ENCODE assay signal across 12 cellular contexts in genomic region chr6:154814063-154814462, GRCh38.
DNase-seq lines count a peak whose midpoint lies in the region; ATAC-seq and TF ChIP-seq lines count a peak whose summit lies in the region.
"Had no signal": no experiment of that assay in that cellular context is flagged by ENCODE, and none has a peak within 500 bp of the region (broad histone marks: within the 10 kb centered on the region; RNA-seq: fewer than 3 reads in every experiment).

No MANE protein-coding gene starts in this region.

- H3K27ac Mint-ChIP-seq in stimulated activated memory B cell treated with anti-CD40 and anti-IgM and Interleukin-4, amounts not matched to agents 10 μg/mL and 1 μg/mL and 100 μg/mL, for 72 hours: peak overlapping the region; percentile 65
- H3K27ac Mint-ChIP-seq: activated naive CD4-positive, alpha-beta T cell treated with anti-CD3 and anti-CD28 coated beads, Interleukin-2, amount 10 ng/mL, durations not matched to agents 7 days and 5 days had no signal

- DNase-seq in GM20000 (ENCODE audit: low spot score) (no peak), ACHN (no peak), kidney glomerular epithelial cell (lab: John Stamatoyannopoulos, UW) (no peak)
- DNase-seq: activated naive CD4-positive, alpha-beta T cell treated with anti-CD3 and anti-CD28 coated beads, Interleukin-2, amount 10 ng/mL, durations not matched to agents 7 days and 5 days; heart left ventricle; KG1; NCI-H2227 treated with DMSO at 0.1 percent for 48 hours; uterus had no signal

- H3K4me3 Mint-ChIP-seq in stimulated activated memory B cell treated with anti-CD40 and anti-IgM and Interleukin-4, amounts not matched to agents 10 μg/mL and 1 μg/mL and 100 μg/mL, for 72 hours: peak overlapping the region; percentile 48
- H3K4me3 Mint-ChIP-seq: activated naive CD4-positive, alpha-beta T cell treated with anti-CD3 and anti-CD28 coated beads, Interleukin-2, amount 10 ng/mL, durations not matched to agents 7 days and 5 days had no signal

- peaks cover 76% of the 10 kb centered on the region for H3K36me3 Mint-ChIP-seq in stimulated activated memory B cell treated with anti-CD40 and anti-IgM and Interleukin-4, amounts not matched to agents 10 μg/mL and 1 μg/mL and 100 μg/mL, for 72 hours

- peaks cover 5% of the 10 kb centered on the region for H3K9me3 Mint-ChIP-seq in stimulated activated memory B cell treated with anti-CD40 and anti-IgM and Interleukin-4, amounts not matched to agents 10 μg/mL and 1 μg/mL and 100 μg/mL, for 72 hours

- peaks cover 45% of the 10 kb centered on the region for H3K4me1 Mint-ChIP-seq in stimulated activated memory B cell treated with anti-CD40 and anti-IgM and Interleukin-4, amounts not matched to agents 10 μg/mL and 1 μg/mL and 100 μg/mL, for 72 hours
- H3K4me1 Mint-ChIP-seq: activated naive CD4-positive, alpha-beta T cell treated with anti-CD3 and anti-CD28 coated beads, Interleukin-2, amount 10 ng/mL, durations not matched to agents 7 days and 5 days had no signal

- no peaks in the 10 kb centered on the region for H3K27me3 Mint-ChIP-seq in stimulated activated memory B cell treated with anti-CD40 and anti-IgM and Interleukin-4, amounts not matched to agents 10 μg/mL and 1 μg/mL and 100 μg/mL, for 72 hours
- H3K27me3 Mint-ChIP-seq: activated naive CD4-positive, alpha-beta T cell treated with anti-CD3 and anti-CD28 coated beads, Interleukin-2, amount 10 ng/mL, durations not matched to agents 7 days and 5 days had no signal

- peak; percentile 71 for ATAC-seq in GM19035 (IDR thresholded peaks at IDR 0.05; ENCODE audit: unreplicated experiment)
- ATAC-seq in HG02571 (IDR thresholded peaks at IDR 0.05; ENCODE audit: unreplicated experiment): peak; percentile 78
- ATAC-seq in HG03342 (IDR thresholded peaks at IDR 0.05; ENCODE audit: unreplicated experiment): peak; percentile 88
- peak; percentile 77 for ATAC-seq in stimulated activated memory B cell treated with anti-CD40 and anti-IgM and Interleukin-4, amounts not matched to agents 10 μg/mL and 1 μg/mL and 100 μg/mL, for 72 hours

- in situ Hi-C loops in ACHN (cut with HindIII; ENCODE audit: low pct_ligation_motif_present, low pct_unique_long_range_greater_than_20kb, low sequenced_read_pairs): no loop called here

- TF ChIP-seq CTCF in GM20000 (IDR thresholded peaks at IDR 0.05; ENCODE audit: extremely low read depth, missing control alignments): no peak
